In the genomic region with DNA sequence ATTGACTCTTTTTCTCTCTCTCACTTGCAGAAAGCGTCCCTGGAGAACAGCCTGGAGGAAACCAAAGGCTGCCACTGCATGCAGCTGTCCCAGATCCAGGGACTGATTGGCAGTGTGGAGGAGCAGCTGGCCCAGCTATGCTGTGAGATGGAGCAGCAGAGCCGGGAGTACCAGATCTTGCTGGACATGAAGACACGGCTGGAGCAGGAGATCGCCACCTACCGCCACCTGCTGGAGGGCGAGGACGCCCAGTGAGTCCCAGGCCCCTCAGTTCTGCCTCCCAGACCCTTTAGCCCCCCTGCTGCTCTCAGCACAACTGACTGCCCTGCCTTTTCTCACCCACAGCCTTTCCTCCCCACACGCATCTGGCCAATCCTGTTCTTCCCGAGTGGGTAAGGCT, we compare ENCODE assay signal across 12 cellular contexts. TPM values are rescaled to one million over a fixed set of nuclear protein-coding genes. Genes with fewer than 3 reads are reported as not detected.
DNase-seq lines count a peak whose midpoint lies in the region; ATAC-seq and TF ChIP-seq lines count a peak whose summit lies in the region.
"Not testable (repeated sequence)": the region's sequence is repeated elsewhere in the genome, so short reads cannot be mapped to it uniquely, and the experiment has no call there.
"Had no signal": no experiment of that assay in that cellular context is flagged by ENCODE, and none has a peak within 500 bp of the region (broad histone marks: within the 10 kb centered on the region; RNA-seq: fewer than 3 reads in every experiment).

No MANE protein-coding gene starts in this region.

- not testable (repeated sequence) for H3K36me3 ChIP-seq in CD4-positive, alpha-beta memory T cell (ENCODE audit: insufficient read depth, low read length); Peyer's patch; mucosa of descending colon (ENCODE audit: low read depth)

- not testable (repeated sequence) for H3K4me1 Mint-ChIP-seq in CD4-positive, alpha-beta memory T cell; activated CD8-positive, alpha-beta T cell treated with anti-CD3 and anti-CD28 coated beads, Interleukin-2, amount 10 ng/mL, durations not matched to agents 7 days and 5 days (ENCODE audit: low read depth); activated naive CD4-positive, alpha-beta T cell treated with anti-CD3 and anti-CD28 coated beads for 36 hours (ENCODE audit: low read depth); stimulated activated effector memory CD8-positive, alpha-beta T cell treated with anti-CD3 and anti-CD28 coated beads, Interleukin-12 subunit alpha, Interleukin-12 subunit beta, amount 100 ng/mL, for 72 hours

- H3K4me3 ChIP-seq in CD4-positive, alpha-beta memory T cell (ENCODE audit: low read length in 2 of 2); Peyer's patch; fibroblast of pulmonary artery (replicated peaks; ENCODE audit: low read depth, low read length); mucosa of descending colon: not testable (repeated sequence)

- CTCF ChIA-PET in CD4-positive, alpha-beta memory T cell (lab: Charles Lee; ENCODE audit: partially characterized antibody); activated CD8-positive, alpha-beta T cell treated with anti-CD3 and anti-CD28 coated beads, Interleukin-2, amount 10 ng/mL, durations not matched to agents 7 days and 5 days (lab: Charles Lee); activated naive CD4-positive, alpha-beta T cell treated with anti-CD3 and anti-CD28 coated beads for 36 hours (lab: Charles Lee): not testable (repeated sequence)

- not testable (repeated sequence) for H3K36me3 Mint-ChIP-seq in CD4-positive, alpha-beta memory T cell; activated CD8-positive, alpha-beta T cell treated with anti-CD3 and anti-CD28 coated beads, Interleukin-2, amount 10 ng/mL, durations not matched to agents 7 days and 5 days (ENCODE audit: low read depth); activated naive CD4-positive, alpha-beta T cell treated with anti-CD3 and anti-CD28 coated beads for 36 hours (ENCODE audit: low read depth); stimulated activated effector memory CD8-positive, alpha-beta T cell treated with anti-CD3 and anti-CD28 coated beads, Interleukin-12 subunit alpha, Interleukin-12 subunit beta, amount 100 ng/mL, for 72 hours

- not testable (repeated sequence) for H3K27ac Mint-ChIP-seq in CD4-positive, alpha-beta memory T cell; activated CD8-positive, alpha-beta T cell treated with anti-CD3 and anti-CD28 coated beads, Interleukin-2, amount 10 ng/mL, durations not matched to agents 7 days and 5 days; activated naive CD4-positive, alpha-beta T cell treated with anti-CD3 and anti-CD28 coated beads for 36 hours; stimulated activated effector memory CD8-positive, alpha-beta T cell treated with anti-CD3 and anti-CD28 coated beads, Interleukin-12 subunit alpha, Interleukin-12 subunit beta, amount 100 ng/mL, for 72 hours

- POLR2A ChIA-PET in CD4-positive, alpha-beta memory T cell (lab: Charles Lee; ENCODE audit: partially characterized antibody); activated CD8-positive, alpha-beta T cell treated with anti-CD3 and anti-CD28 coated beads, Interleukin-2, amount 10 ng/mL, durations not matched to agents 7 days and 5 days (lab: Charles Lee): not testable (repeated sequence)

- H3K9me3 ChIP-seq in CD4-positive, alpha-beta memory T cell (ENCODE audit: control insufficient read depth in 1 of 2, low read length in 2 of 2); Peyer's patch; mucosa of descending colon: not testable (repeated sequence)

- peak in 3 of 5 donors; percentile 12 to 47 (median 36) for DNase-seq in CD4-positive, alpha-beta memory T cell
- peak in 2 of 3 donors; percentile 58 to 76 for DNase-seq in Peyer's patch
- DNase-seq in activated CD8-positive, alpha-beta T cell treated with anti-CD3 and anti-CD28 coated beads, Interleukin-2, amount 10 ng/mL, durations not matched to agents 7 days and 5 days = peak; percentile 64
- peak; percentile 55 for DNase-seq in activated naive CD4-positive, alpha-beta T cell treated with anti-CD3 and anti-CD28 coated beads for 36 hours
- not testable (repeated sequence) for DNase-seq in fibroblast of pulmonary artery (ENCODE audit: low read depth)
- DNase-seq in mucosa of descending colon = peak in 2 of 3 donors; percentile 61 to 63
- DNase-seq in stimulated activated CD4-positive, alpha-beta T cell treated with anti-CD3 and anti-CD28 coated beads, Interleukin-1b, Interleukin-23, amount 100 ng/mL, for 48 hours = peak; percentile 11
- peak in 1 of 2 donors; percentile 17 for DNase-seq in stimulated activated effector memory CD8-positive, alpha-beta T cell treated with anti-CD3 and anti-CD28 coated beads, Interleukin-12 subunit alpha, Interleukin-12 subunit beta, amount 100 ng/mL, for 72 hours (ENCODE audit: low spot score in 2 of 2)

- TF ChIP-seq CTCF in Peyer's patch (IDR thresholded peaks at IDR 0.05) = peak in 3 of 6 experiments; percentile 14 to 20 (median 17)
- TF ChIP-seq CTCF in fibroblast of pulmonary artery (IDR thresholded peaks at IDR 0.05; ENCODE audit: low read length, missing control alignments) = peak; percentile 18
- TF ChIP-seq CTCF in mucosa of descending colon (IDR thresholded peaks at IDR 0.05) = not testable (repeated sequence)

- not testable (repeated sequence) for TF ChIP-seq POLR2A in Peyer's patch (IDR thresholded peaks at IDR 0.05)

- peak; percentile 61 for ATAC-seq in activated CD8-positive, alpha-beta T cell treated with anti-CD3 and anti-CD28 coated beads, Interleukin-2, amount 10 ng/mL, durations not matched to agents 7 days and 5 days
- peak; percentile 63 for ATAC-seq in mucosa of descending colon
- ATAC-seq in stimulated activated effector memory CD8-positive, alpha-beta T cell treated with anti-CD3 and anti-CD28 coated beads, Interleukin-12 subunit alpha, Interleukin-12 subunit beta, amount 100 ng/mL, for 72 hours = peak; percentile 52

- not testable (repeated sequence) for H3K27ac ChIP-seq in CD4-positive, alpha-beta memory T cell (ENCODE audit: low read depth, low read length); Peyer's patch

- H3K4me3 Mint-ChIP-seq in CD4-positive, alpha-beta memory T cell; activated CD8-positive, alpha-beta T cell treated with anti-CD3 and anti-CD28 coated beads, Interleukin-2, amount 10 ng/mL, durations not matched to agents 7 days and 5 days; activated naive CD4-positive, alpha-beta T cell treated with anti-CD3 and anti-CD28 coated beads for 36 hours; stimulated activated effector memory CD8-positive, alpha-beta T cell treated with anti-CD3 and anti-CD28 coated beads, Interleukin-12 subunit alpha, Interleukin-12 subunit beta, amount 100 ng/mL, for 72 hours: not testable (repeated sequence)

- H3K27me3 ChIP-seq in CD4-positive, alpha-beta memory T cell (ENCODE audit: insufficient read depth, low read length); Peyer's patch: not testable (repeated sequence)

- not testable (repeated sequence) for H3K27me3 Mint-ChIP-seq in CD4-positive, alpha-beta memory T cell; activated CD8-positive, alpha-beta T cell treated with anti-CD3 and anti-CD28 coated beads, Interleukin-2, amount 10 ng/mL, durations not matched to agents 7 days and 5 days (ENCODE audit: low read depth); activated naive CD4-positive, alpha-beta T cell treated with anti-CD3 and anti-CD28 coated beads for 36 hours (ENCODE audit: low read depth)

- not testable (repeated sequence) for H3K4me1 ChIP-seq in CD4-positive, alpha-beta memory T cell (ENCODE audit: insufficient read depth, low read length); Peyer's patch; mucosa of descending colon (ENCODE audit: low read depth)

- intact Hi-C loops in CD4-positive, alpha-beta memory T cell (cut with micrococcal nuclease); activated naive CD4-positive, alpha-beta T cell treated with anti-CD3 and anti-CD28 coated beads for 36 hours (cut with micrococcal nuclease); mucosa of descending colon (cut with DNase I, micrococcal nuclease): not testable (repeated sequence)

- not testable (repeated sequence) for H3K9me3 Mint-ChIP-seq in CD4-positive, alpha-beta memory T cell; activated CD8-positive, alpha-beta T cell treated with anti-CD3 and anti-CD28 coated beads, Interleukin-2, amount 10 ng/mL, durations not matched to agents 7 days and 5 days (ENCODE audit: insufficient read depth); activated naive CD4-positive, alpha-beta T cell treated with anti-CD3 and anti-CD28 coated beads for 36 hours; stimulated activated effector memory CD8-positive, alpha-beta T cell treated with anti-CD3 and anti-CD28 coated beads, Interleukin-12 subunit alpha, Interleukin-12 subunit beta, amount 100 ng/mL, for 72 hours

RNA-seq across cellular contexts. Expression of a gene that starts 34.5 kb away (rescaled TPM):
- total RNA-seq in CD4-positive, alpha-beta memory T cell = not detected
- polyA plus RNA-seq in CD4-positive, alpha-beta memory T cell = not detected
- total RNA-seq in Peyer's patch = 10 to 100 TPM; 15.3 to 47.3 (median 19.7) TPM
- total RNA-seq in activated CD8-positive, alpha-beta T cell treated with anti-CD3 and anti-CD28 coated beads, Interleukin-2, amount 10 ng/mL, durations not matched to agents 7 days and 5 days = 1 to 10 TPM; 2.6 to 3.7 TPM
- total RNA-seq in activated naive CD4-positive, alpha-beta T cell treated with anti-CD3 and anti-CD28 coated beads for 36 hours = under 1 TPM; 0.45 to 0.54 TPM
- total RNA-seq in mucosa of descending colon = 10 to 100 TPM; 23.7 to 91.5 (median 53.9) TPM
- total RNA-seq: hepatocyte, lung microvascular endothelial cell, occipital lobe, SK-MEL-5 had no signal
- polyA plus RNA-seq: hepatocyte had no signal
